Comparison of ENCODE assay signal across 1 cellular context in the genomic region with DNA sequence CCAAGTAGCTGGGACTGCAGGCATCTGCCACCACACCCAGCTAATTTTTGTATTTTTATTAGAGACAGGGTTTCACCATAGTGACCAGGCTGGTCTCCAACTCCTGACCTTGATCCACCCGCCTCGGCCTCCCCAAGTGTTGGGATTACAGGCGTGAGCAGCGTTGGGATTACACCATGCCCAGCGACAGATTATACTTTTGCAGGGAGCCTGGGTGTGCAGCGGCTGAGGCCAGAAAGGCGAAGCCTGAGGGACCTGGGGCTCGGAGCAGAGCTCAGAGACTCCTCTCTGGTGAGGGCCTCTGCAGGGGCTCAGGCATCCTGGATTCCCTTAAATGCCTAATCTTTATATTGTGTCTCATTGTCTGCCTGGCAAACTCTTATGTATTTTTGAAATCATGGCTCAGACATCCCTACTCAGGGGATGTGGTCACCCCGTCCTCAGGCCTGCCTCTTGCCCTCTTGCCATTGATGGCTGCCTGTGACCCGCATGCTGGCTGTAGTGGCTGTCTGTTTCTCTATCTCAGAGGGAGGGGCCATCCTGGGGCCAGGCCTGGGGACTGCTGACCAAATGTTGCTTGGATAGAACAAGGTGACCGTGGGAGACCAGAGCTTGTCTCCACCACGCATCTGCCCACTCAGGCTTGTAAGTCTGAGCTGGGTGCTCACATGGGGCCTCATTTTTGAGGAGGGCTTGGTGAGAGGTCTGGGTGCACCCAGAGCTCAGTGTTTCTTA.
TF ChIP-seq lines count a peak whose summit lies in the region.

No MANE protein-coding gene starts in this region.

TF ChIP-seq in HepG2, 621 proteins besides CTCF, POLR2A, EP300 and RAD21:
- TF ChIP-seq, protein P1, sequence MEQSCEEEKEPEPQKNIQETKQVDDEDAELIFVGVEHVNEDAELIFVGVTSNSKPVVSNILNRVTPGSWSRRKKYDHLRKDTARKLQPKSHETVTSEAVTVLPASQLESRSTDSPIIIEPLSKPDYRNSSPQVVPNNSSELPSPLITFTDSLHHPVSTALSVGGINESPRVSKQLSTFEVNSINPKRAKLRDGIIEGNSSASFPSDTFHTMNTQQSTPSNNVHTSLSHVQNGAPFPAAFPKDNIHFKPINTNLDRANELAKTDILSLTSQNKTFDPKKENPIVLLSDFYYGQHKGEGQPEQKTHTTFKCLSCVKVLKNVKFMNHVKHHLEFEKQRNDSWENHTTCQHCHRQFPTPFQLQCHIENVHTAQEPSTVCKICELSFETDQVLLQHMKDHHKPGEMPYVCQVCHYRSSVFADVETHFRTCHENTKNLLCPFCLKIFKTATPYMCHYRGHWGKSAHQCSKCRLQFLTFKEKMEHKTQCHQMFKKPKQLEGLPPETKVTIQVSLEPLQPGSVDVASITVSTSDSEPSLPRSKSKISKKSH (CRISPR knock-in tag; IDR thresholded peaks at IDR 0.05; ENCODE audit: borderline replicate concordance) = no peak
- TF ChIP-seq, protein P2, sequence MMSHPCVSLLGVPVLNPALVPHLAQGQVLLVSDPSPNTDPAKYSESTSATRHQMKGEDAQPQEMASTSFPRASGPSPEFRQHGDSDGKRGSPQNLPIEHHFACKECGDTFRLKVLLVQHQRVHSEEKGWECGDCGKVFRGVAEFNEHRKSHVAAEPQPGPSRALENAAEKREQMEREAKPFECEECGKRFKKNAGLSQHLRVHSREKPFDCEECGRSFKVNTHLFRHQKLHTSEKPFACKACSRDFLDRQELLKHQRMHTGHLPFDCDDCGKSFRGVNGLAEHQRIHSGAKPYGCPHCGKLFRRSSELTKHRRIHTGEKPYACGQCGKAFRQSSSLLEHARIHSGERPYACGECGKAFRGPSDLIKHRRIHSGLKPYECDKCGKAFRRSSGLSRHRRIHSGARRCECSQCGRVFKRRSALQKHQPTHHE (CRISPR knock-in tag; IDR thresholded peaks at IDR 0.05; ENCODE audit: borderline replicate concordance) = no peak
- TF ChIP-seq SMAD1 (CRISPR knock-in tag; IDR thresholded peaks at IDR 0.05; ENCODE audit: borderline replicate concordance, low read depth) (no peak), ZNF781 (CRISPR knock-in tag; IDR thresholded peaks at IDR 0.05; ENCODE audit: borderline replicate concordance, not compliant biosample characterization) (no peak), KLF16 (CRISPR knock-in tag; IDR thresholded peaks at IDR 0.05) (no peak), ZNF773 (CRISPR knock-in tag; IDR thresholded peaks at IDR 0.05; ENCODE audit: borderline replicate concordance) (no peak), ZNF839 (CRISPR knock-in tag; IDR thresholded peaks at IDR 0.05; ENCODE audit: borderline replicate concordance) (no peak), ZMAT3 (CRISPR knock-in tag; conservative IDR thresholded peaks at IDR 0.05) (no peak), SP140L (CRISPR knock-in tag; IDR thresholded peaks at IDR 0.05; ENCODE audit: borderline replicate concordance) (no peak), SP5 (CRISPR knock-in tag; IDR thresholded peaks at IDR 0.05; ENCODE audit: borderline replicate concordance, low read depth) (no peak), MAFG (CRISPR knock-in tag; IDR thresholded peaks at IDR 0.05) (no peak), RBM22 (optimal IDR thresholded peaks at IDR 0.05; ENCODE audit: low read length) (no peak), ZNF333 (CRISPR knock-in tag; IDR thresholded peaks at IDR 0.05; ENCODE audit: borderline replicate concordance) (no peak), GFI1 (CRISPR knock-in tag; IDR thresholded peaks at IDR 0.05; ENCODE audit: borderline replicate concordance) (no peak), ASH2L (IDR thresholded peaks at IDR 0.05; ENCODE audit: insufficient read length, low read depth, low read length) (no peak), CCAR2 (optimal IDR thresholded peaks at IDR 0.05; ENCODE audit: low read depth, low read length) (no peak)
- TF ChIP-seq, protein P3, sequence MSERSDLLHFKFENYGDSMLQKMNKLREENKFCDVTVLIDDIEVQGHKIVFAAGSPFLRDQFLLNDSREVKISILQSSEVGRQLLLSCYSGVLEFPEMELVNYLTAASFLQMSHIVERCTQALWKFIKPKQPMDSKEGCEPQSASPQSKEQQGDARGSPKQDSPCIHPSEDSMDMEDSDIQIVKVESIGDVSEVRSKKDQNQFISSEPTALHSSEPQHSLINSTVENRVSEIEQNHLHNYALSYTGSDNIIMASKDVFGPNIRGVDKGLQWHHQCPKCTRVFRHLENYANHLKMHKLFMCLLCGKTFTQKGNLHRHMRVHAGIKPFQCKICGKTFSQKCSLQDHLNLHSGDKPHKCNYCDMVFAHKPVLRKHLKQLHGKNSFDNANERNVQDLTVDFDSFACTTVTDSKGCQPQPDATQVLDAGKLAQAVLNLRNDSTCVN (CRISPR knock-in tag; IDR thresholded peaks at IDR 0.05; ENCODE audit: borderline replicate concordance) = no peak
- TF ChIP-seq, protein P4, sequence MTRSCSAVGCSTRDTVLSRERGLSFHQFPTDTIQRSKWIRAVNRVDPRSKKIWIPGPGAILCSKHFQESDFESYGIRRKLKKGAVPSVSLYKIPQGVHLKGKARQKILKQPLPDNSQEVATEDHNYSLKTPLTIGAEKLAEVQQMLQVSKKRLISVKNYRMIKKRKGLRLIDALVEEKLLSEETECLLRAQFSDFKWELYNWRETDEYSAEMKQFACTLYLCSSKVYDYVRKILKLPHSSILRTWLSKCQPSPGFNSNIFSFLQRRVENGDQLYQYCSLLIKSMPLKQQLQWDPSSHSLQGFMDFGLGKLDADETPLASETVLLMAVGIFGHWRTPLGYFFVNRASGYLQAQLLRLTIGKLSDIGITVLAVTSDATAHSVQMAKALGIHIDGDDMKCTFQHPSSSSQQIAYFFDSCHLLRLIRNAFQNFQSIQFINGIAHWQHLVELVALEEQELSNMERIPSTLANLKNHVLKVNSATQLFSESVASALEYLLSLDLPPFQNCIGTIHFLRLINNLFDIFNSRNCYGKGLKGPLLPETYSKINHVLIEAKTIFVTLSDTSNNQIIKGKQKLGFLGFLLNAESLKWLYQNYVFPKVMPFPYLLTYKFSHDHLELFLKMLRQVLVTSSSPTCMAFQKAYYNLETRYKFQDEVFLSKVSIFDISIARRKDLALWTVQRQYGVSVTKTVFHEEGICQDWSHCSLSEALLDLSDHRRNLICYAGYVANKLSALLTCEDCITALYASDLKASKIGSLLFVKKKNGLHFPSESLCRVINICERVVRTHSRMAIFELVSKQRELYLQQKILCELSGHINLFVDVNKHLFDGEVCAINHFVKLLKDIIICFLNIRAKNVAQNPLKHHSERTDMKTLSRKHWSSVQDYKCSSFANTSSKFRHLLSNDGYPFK (CRISPR knock-in tag; IDR thresholded peaks at IDR 0.05; ENCODE audit: borderline replicate concordance) = no peak
